ENCODE assay signal across 1 cellular context in genomic region chr9:32345243-32345642, GRCh38.
TF ChIP-seq lines count a peak whose summit lies in the region.

No MANE protein-coding gene starts in this region.

TF ChIP-seq in H1, 55 proteins besides CTCF, POLR2A, EP300 and RAD21 (continued from another document):
- peak; percentile 44 for TF ChIP-seq CEBPB (IDR thresholded peaks at IDR 0.05; ENCODE audit: low read depth, low read length)
- TF ChIP-seq JUN (IDR thresholded peaks at IDR 0.05; ENCODE audit: low read depth, low read length), result 0 out of 2 replicates have a peak, but pooled peaks have one; percentile 33
- TF ChIP-seq SIRT6 (IDR thresholded peaks at IDR 0.05; ENCODE audit: low read length), result no peak
- TF ChIP-seq JUND (IDR thresholded peaks at IDR 0.05; ENCODE audit: low read length), result 0 out of 2 replicates have a peak, but pooled peaks have one; percentile 14
- TF ChIP-seq, protein P1, sequence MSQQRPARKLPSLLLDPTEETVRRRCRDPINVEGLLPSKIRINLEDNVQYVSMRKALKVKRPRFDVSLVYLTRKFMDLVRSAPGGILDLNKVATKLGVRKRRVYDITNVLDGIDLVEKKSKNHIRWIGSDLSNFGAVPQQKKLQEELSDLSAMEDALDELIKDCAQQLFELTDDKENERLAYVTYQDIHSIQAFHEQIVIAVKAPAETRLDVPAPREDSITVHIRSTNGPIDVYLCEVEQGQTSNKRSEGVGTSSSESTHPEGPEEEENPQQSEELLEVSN (IDR thresholded peaks at IDR 0.05), result peak; percentile 59
- TF ChIP-seq SUZ12 (IDR thresholded peaks at IDR 0.05; ENCODE audit: low read length), result no peak
- TF ChIP-seq USF2 (IDR thresholded peaks at IDR 0.05; ENCODE audit: low read length), result 0 out of 2 replicates have a peak, but pooled peaks have one; percentile 19
- TF ChIP-seq NANOG (IDR thresholded peaks at IDR 0.05; ENCODE audit: insufficient read depth, low read depth, low read length, poor library complexity, severe bottlenecking), result peak; percentile 97
- TF ChIP-seq CHD1 (IDR thresholded peaks at IDR 0.05; ENCODE audit: low read depth, low read length), result no peak
- peak; percentile 68; the same call in 1 of the 2 replicates for TF ChIP-seq BACH1 (IDR thresholded peaks at IDR 0.05; ENCODE audit: low read length)
- TF ChIP-seq TCF12 (IDR thresholded peaks at IDR 0.05; ENCODE audit: low read depth, low read length), result peak; percentile 95
- TF ChIP-seq, protein P2, sequence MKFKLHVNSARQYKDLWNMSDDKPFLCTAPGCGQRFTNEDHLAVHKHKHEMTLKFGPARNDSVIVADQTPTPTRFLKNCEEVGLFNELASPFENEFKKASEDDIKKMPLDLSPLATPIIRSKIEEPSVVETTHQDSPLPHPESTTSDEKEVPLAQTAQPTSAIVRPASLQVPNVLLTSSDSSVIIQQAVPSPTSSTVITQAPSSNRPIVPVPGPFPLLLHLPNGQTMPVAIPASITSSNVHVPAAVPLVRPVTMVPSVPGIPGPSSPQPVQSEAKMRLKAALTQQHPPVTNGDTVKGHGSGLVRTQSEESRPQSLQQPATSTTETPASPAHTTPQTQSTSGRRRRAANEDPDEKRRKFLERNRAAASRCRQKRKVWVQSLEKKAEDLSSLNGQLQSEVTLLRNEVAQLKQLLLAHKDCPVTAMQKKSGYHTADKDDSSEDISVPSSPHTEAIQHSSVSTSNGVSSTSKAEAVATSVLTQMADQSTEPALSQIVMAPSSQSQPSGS (IDR thresholded peaks at IDR 0.05; ENCODE audit: low read length), result no peak; the same call in 1 of the 2 replicates
- TF ChIP-seq SP1 (IDR thresholded peaks at IDR 0.05; ENCODE audit: low read depth, low read length), result peak; percentile 76
- TF ChIP-seq KDM5A (IDR thresholded peaks at IDR 0.05; ENCODE audit: low read length), result no peak
- peak; percentile 49; the same call in 1 of the 2 replicates for TF ChIP-seq POU5F1 (IDR thresholded peaks at IDR 0.05; ENCODE audit: low read depth, low read length)
- peak in 1 of 2 experiments; percentile 48; a peak in 1 of 4 replicates for TF ChIP-seq SIN3A (conservative IDR thresholded peaks at IDR 0.05 in 1 of 2, IDR thresholded peaks at IDR 0.05 in 1 of 2; ENCODE audit: low read depth in 1 of 2, low read length in 2 of 2)
- TF ChIP-seq HDAC2 (IDR thresholded peaks at IDR 0.05; ENCODE audit: borderline replicate concordance in 1 of 2, low read depth in 2 of 2, low read length in 2 of 2), result peak; percentile 53 to 67; a peak in 1 of 4 replicates
- TF ChIP-seq MAFK (IDR thresholded peaks at IDR 0.05; ENCODE audit: low read depth, low read length), result peak; percentile 40; the same call in 1 of the 2 replicates
- no peak for TF ChIP-seq PHF8 (conservative IDR thresholded peaks at IDR 0.05; ENCODE audit: low read depth, low read length)
- peak; percentile 68 for TF ChIP-seq TEAD4 (IDR thresholded peaks at IDR 0.05; ENCODE audit: low read depth, low read length)
- TF ChIP-seq YY1 (IDR thresholded peaks at IDR 0.05; ENCODE audit: low read depth, low read length), result peak; percentile 60; the same call in 1 of the 2 replicates
- no peak for TF ChIP-seq CBX8 (IDR thresholded peaks at IDR 0.05; ENCODE audit: borderline replicate concordance, low read depth, low read length)
- TF ChIP-seq ASH2L (IDR thresholded peaks at IDR 0.05; ENCODE audit: low read length), result no peak
- TF ChIP-seq TBP (IDR thresholded peaks at IDR 0.05; ENCODE audit: low read depth, low read length), result peak; percentile 62; the same call in 1 of the 2 replicates
- peak; percentile 70 for TF ChIP-seq CHD7 (IDR thresholded peaks at IDR 0.05; ENCODE audit: insufficient replicate concordance, low read length)
- peak; percentile 66; the same call in 1 of the 2 replicates for TF ChIP-seq EGR1 (IDR thresholded peaks at IDR 0.05; ENCODE audit: borderline replicate concordance, low read depth, low read length)
- TF ChIP-seq SRF (IDR thresholded peaks at IDR 0.05; ENCODE audit: low read depth, low read length), result no peak
- TF ChIP-seq NRF1 (IDR thresholded peaks at IDR 0.05; ENCODE audit: low read depth, low read length), result 0 out of 2 replicates have a peak, but pooled peaks have one; percentile 10
- TF ChIP-seq, protein P3, sequence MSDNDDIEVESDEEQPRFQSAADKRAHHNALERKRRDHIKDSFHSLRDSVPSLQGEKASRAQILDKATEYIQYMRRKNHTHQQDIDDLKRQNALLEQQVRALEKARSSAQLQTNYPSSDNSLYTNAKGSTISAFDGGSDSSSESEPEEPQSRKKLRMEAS (IDR thresholded peaks at IDR 0.05), result peak; percentile 59
- 0 out of 2 replicates have a peak, but pooled peaks have one; percentile 41 for TF ChIP-seq CHD2 (IDR thresholded peaks at IDR 0.05; ENCODE audit: low read length)
- peak; percentile 66; the same call in 1 of the 2 replicates for TF ChIP-seq GTF2F1 (IDR thresholded peaks at IDR 0.05; ENCODE audit: borderline replicate concordance, low read depth, low read length)
- no peak for TF ChIP-seq SP2 (IDR thresholded peaks at IDR 0.05; ENCODE audit: low read length)
